ENCODE assay signal across 23 cellular contexts in the genomic region with DNA sequence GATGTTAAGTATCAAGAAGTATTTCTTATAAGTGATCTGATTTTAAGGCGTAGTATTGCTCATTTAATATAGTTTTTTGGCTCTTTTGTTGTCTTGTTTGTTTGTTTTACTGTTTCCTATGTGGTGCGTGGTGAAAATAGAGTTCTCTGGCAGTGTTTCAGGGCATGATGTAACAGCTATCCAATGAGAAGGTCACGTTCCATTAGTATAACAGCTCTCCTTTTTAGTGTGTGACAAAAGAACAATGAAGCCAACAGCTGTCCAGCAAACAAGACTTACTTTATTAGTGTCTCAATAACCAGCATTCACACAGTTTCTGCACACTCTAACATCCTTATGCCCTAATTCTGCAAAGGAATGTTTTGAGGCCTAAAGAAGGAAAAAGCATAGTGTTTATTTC.
DNase-seq lines count a peak whose midpoint lies in the region; ATAC-seq and TF ChIP-seq lines count a peak whose summit lies in the region.
"Had no signal": no experiment of that assay in that cellular context is flagged by ENCODE, and none has a peak within 500 bp of the region (broad histone marks: within the 10 kb centered on the region; RNA-seq: fewer than 3 reads in every experiment).

No MANE protein-coding gene starts in this region.

- 32 to 41% (median 36%) methylated on average over 3 of the region's 3 CpGs for WGBS in heart left ventricle, 4 donors

- intact Hi-C loops in Right ventricle myocardium inferior (cut with DNase I) (no loop called here), cardiac septum (cut with DNase I) (no loop called here), heart left ventricle (cut with DNase I) (no loop called here)

- no peak for TF ChIP-seq CTCF in heart left ventricle (IDR thresholded peaks at IDR 0.05)

- H3K4me3 ChIP-seq in heart left ventricle, result no peak overlapping the region
- H3K4me3 ChIP-seq: SJSA1, upper lobe of right lung had no signal

- H3K9me3 Mint-ChIP-seq in activated T-cell treated with anti-CD3 and anti-CD28 coated beads, Interleukin-2, amount 50 U/mL, for 72 hours, result peaks cover 0 to 2% of the 10 kb centered on the region in 2 donors
- H3K9me3 Mint-ChIP-seq: activated naive CD8-positive, alpha-beta T cell treated with anti-CD3 and anti-CD28 coated beads for 36 hours had no signal

- no peaks in the 10 kb centered on the region for H3K36me3 ChIP-seq in heart left ventricle
- H3K36me3 ChIP-seq: upper lobe of right lung had no signal

- peak overlapping the region in 3 of 12 donors; percentile 3 to 55 (median 21) for H3K27ac ChIP-seq in heart left ventricle
- H3K27ac ChIP-seq in temporal lobe (ENCODE audit: low read depth, low read length), result peak overlapping the region; percentile 77
- H3K27ac ChIP-seq: parathyroid adenoma, SJSA1, upper lobe of right lung had no signal

- no peaks in the 10 kb centered on the region for H3K4me1 Mint-ChIP-seq in activated T-cell treated with anti-CD3 and anti-CD28 coated beads, Interleukin-2, amount 50 U/mL, for 72 hours (ENCODE audit: low read depth)
- H3K4me1 Mint-ChIP-seq: activated naive CD8-positive, alpha-beta T cell treated with anti-CD3 and anti-CD28 coated beads for 36 hours had no signal

- H3K4me3 Mint-ChIP-seq in activated T-cell treated with anti-CD3 and anti-CD28 coated beads, Interleukin-2, amount 50 U/mL, for 72 hours, result no peak overlapping the region
- H3K4me3 Mint-ChIP-seq: activated CD4-positive, alpha-beta memory T cell treated with anti-CD3 and anti-CD28 coated beads, Interleukin-2, amount 10 ng/mL, durations not matched to agents 7 days and 5 days; activated naive CD8-positive, alpha-beta T cell treated with anti-CD3 and anti-CD28 coated beads for 36 hours; CD4-positive, alpha-beta memory T cell; nephron progenitor cell had no signal

- H3K9me3 ChIP-seq in heart left ventricle, result peaks cover 0 to 4% (median 0%) of the 10 kb centered on the region in 12 donors
- H3K9me3 ChIP-seq: SJSA1, upper lobe of right lung had no signal

- no peaks in the 10 kb centered on the region for H3K27me3 ChIP-seq in heart left ventricle
- H3K27me3 ChIP-seq: SJSA1, upper lobe of right lung had no signal

- peaks cover 8 to 13% of the 10 kb centered on the region in 2 donors for H3K36me3 Mint-ChIP-seq in activated T-cell treated with anti-CD3 and anti-CD28 coated beads, Interleukin-2, amount 50 U/mL, for 72 hours (ENCODE audit: insufficient read depth in 2 of 2)

- peaks cover 0 to 29% (median 10%) of the 10 kb centered on the region in 12 donors for H3K4me1 ChIP-seq in heart left ventricle
- H3K4me1 ChIP-seq: parathyroid adenoma, upper lobe of right lung had no signal

- no peak for TF ChIP-seq POLR2A in heart left ventricle (IDR thresholded peaks at IDR 0.05)

- no peaks in the 10 kb centered on the region for H3K27me3 Mint-ChIP-seq in activated T-cell treated with anti-CD3 and anti-CD28 coated beads, Interleukin-2, amount 50 U/mL, for 72 hours (ENCODE audit: low read depth)
- H3K27me3 Mint-ChIP-seq: activated CD4-positive, alpha-beta memory T cell treated with anti-CD3 and anti-CD28 coated beads, Interleukin-2, amount 10 ng/mL, durations not matched to agents 7 days and 5 days; activated naive CD8-positive, alpha-beta T cell treated with anti-CD3 and anti-CD28 coated beads for 36 hours; CD4-positive, alpha-beta memory T cell had no signal

- DNase-seq in Right ventricle myocardium inferior (ENCODE audit: missing footprints) (no peak), cardiac septum (ENCODE audit: low spot score) (no peak), heart left ventricle (no peak), myocyte (ENCODE audit: low read depth) (peak; percentile 75), activated T-cell treated with anti-CD3 and anti-CD28 coated beads for 4 hours (no peak), RPMI8226 (no peak)
- no peak for DNase-seq in activated T-cell treated with anti-CD3 and anti-CD28 coated beads, Interleukin-2, amount 50 U/mL, for 72 hours
- DNase-seq: 8988T; activated CD4-positive, alpha-beta memory T cell treated with anti-CD3 and anti-CD28 coated beads, Interleukin-2, amount 10 ng/mL, durations not matched to agents 7 days and 5 days; activated effector memory CD4-positive, alpha-beta T cell treated with Interleukin-2 at 50 U/mL for 16 hours; activated naive CD8-positive, alpha-beta T cell treated with anti-CD3 and anti-CD28 coated beads for 36 hours; CD4-positive, alpha-beta memory T cell; DMS 273 treated with DMSO at 0.1 percent for 48 hours; effector memory CD4-positive, alpha-beta T cell; NCI-H1417 treated with DMSO at 0.1 percent for 48 hours; NCI-H510A; nephron progenitor cell; T-helper 1 cell; upper lobe of right lung had no signal

- H3K27ac Mint-ChIP-seq in activated T-cell treated with anti-CD3 and anti-CD28 coated beads, Interleukin-2, amount 50 U/mL, for 72 hours, result no peak overlapping the region
- H3K27ac Mint-ChIP-seq: activated CD4-positive, alpha-beta memory T cell treated with anti-CD3 and anti-CD28 coated beads, Interleukin-2, amount 10 ng/mL, durations not matched to agents 7 days and 5 days; activated naive CD8-positive, alpha-beta T cell treated with anti-CD3 and anti-CD28 coated beads for 36 hours; nephron progenitor cell had no signal

- ATAC-seq in Right ventricle myocardium inferior (peak; percentile 62), heart left ventricle (peak; percentile 69 to 82 (median 76))
- ATAC-seq in activated T-cell treated with anti-CD3 and anti-CD28 coated beads, Interleukin-2, amount 50 U/mL, for 72 hours (replicated peaks in 1 of 2), result no peak
- ATAC-seq: Panc1, upper lobe of right lung had no signal

Comparison
In these comparisons a context has a peak if more than half of its experiments do, and no peak if none do; other contexts are left out.
1. ATAC-seq: peak in Right ventricle myocardium inferior (single experiment) and heart left ventricle (4 of 4); none in activated T-cell treated with anti-CD3 and anti-CD28 coated beads, Interleukin-2, amount 50 U/mL, for 72 hours (0 of 2).